ENCODE assay signal across 7 cellular contexts in genomic region chr10:73706488-73706887, GRCh38. TPM values are rescaled to one million over a fixed set of nuclear protein-coding genes. Genes with fewer than 3 reads are reported as not detected.
"Had no signal": no experiment of that assay in that cellular context is flagged by ENCODE, and none has a peak within 500 bp of the region (broad histone marks: within the 10 kb centered on the region; RNA-seq: fewer than 3 reads in every experiment).

No MANE protein-coding gene starts in this region.

RNA-seq across cellular contexts. Expression of gene AGAP5, which starts 8.6 kb away (rescaled TPM):
- polyA plus RNA-seq: naive thymus-derived CD4-positive, alpha-beta T cell had no signal

RNA-seq across cellular contexts. Expression of gene SYNPO2L, which starts 50.7 kb away (rescaled TPM):
- total RNA-seq: dermis blood vessel endothelial cell, endothelial cell of umbilical vein, left lobe of liver, occipital lobe, renal cortical epithelial cell, sigmoid colon had no signal
- polyA plus RNA-seq: endothelial cell of umbilical vein; naive thymus-derived CD4-positive, alpha-beta T cell had no signal
